In the genomic region with DNA sequence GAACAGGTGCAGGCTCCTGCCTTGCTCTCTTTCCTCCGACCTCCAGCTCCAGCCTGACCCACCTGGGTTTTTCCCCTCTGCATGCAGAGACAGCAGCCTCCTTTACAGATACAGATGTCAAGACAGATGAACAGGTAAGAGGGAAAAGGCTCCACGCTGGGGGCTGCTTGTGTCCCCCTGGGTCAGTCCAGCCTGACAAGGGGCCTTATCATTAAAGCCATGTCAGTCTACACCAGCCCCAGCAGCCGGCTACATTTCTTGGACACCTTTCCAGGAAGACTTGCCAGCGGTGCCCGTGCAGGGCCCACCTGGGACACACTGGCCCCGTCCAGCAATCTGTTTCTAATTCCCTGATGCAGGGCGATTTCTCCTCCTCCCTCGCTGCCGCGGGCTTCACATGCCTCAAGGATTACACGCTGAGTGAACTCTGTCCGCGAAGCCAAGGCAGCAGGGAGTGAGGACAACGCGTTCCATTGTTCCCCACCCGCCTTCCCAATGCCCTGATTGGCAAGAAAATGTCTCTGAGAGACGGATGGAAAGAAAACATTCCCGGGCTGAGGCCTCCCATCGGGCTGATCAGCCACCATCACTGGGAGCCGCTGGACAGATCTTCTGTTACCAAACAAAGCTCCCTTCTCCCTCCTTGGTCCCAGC, we compare ENCODE assay signal across 12 cellular contexts.
DNase-seq lines count a peak whose midpoint lies in the region; ATAC-seq and TF ChIP-seq lines count a peak whose summit lies in the region.
"Had no signal": no experiment of that assay in that cellular context is flagged by ENCODE, and none has a peak within 500 bp of the region (broad histone marks: within the 10 kb centered on the region; RNA-seq: fewer than 3 reads in every experiment).

No MANE protein-coding gene starts in this region.

- H3K27me3 ChIP-seq in H7 (ENCODE audit: control insufficient read depth, insufficient read depth, low read length) (no peaks in the 10 kb centered on the region), mammary epithelial cell (ENCODE audit: insufficient read depth, low read length) (no peaks in the 10 kb centered on the region), esophagus squamous epithelium (peaks cover 0 to 60% (median 0%) of the 10 kb centered on the region in 4 donors)
- H3K27me3 ChIP-seq: Peyer's patch had no signal

- H3K79me2 ChIP-seq in mammary epithelial cell (ENCODE audit: insufficient read depth, low read length), result no peaks in the 10 kb centered on the region

- CTCF ChIA-PET in mammary epithelial cell (lab: Charles Lee; ENCODE audit: low non-redundant PET), result no interaction called here

- BruUV-seq in mammary epithelial cell (replicated peaks; lab: Mats Ljungman, UMichigan), result no TSS peak

- 11% methylated on average over 19 of the region's 20 CpGs for WGBS in mammary epithelial cell (ENCODE audit: low coverage, missing lambda C conversion rate)
- WGBS in esophagus squamous epithelium, 2 donors, result 17 to 48% methylated on average over 4 to 20 of the region's 20 CpGs

- H3K4me2 ChIP-seq in mammary epithelial cell (ENCODE audit: insufficient read depth, low read depth, low read length), result no peak overlapping the region

- H3K36me3 ChIP-seq in H7 (replicated peaks; ENCODE audit: control insufficient read depth, insufficient read depth, low read length) (no peaks in the 10 kb centered on the region), mammary epithelial cell (ENCODE audit: insufficient read depth, low read length) (no peaks in the 10 kb centered on the region), esophagus squamous epithelium (no peaks in the 10 kb centered on the region)
- H3K36me3 ChIP-seq: Peyer's patch had no signal

- H3K4me3 ChIP-seq in H7 (ENCODE audit: insufficient read depth, low read depth, low read length), result no peak overlapping the region
- no peak overlapping the region for H3K4me3 ChIP-seq in mammary epithelial cell (replicated peaks in 1 of 3; ENCODE audit: insufficient read depth in 1 of 3, low read depth in 2 of 3, low read length in 3 of 3)
- H3K4me3 ChIP-seq in skeletal muscle cell (ENCODE audit: low read depth, low read length), result no peak overlapping the region
- no peak overlapping the region for H3K4me3 ChIP-seq in esophagus squamous epithelium
- H3K4me3 ChIP-seq: Peyer's patch had no signal

- in situ Hi-C loops in mammary epithelial cell (cut with MboI; ENCODE audit: low sequenced_read_pairs in 2 of 2), result no loop called here

- TF ChIP-seq CTCF in mammary epithelial cell (conservative IDR thresholded peaks at IDR 0.05 in 1 of 2, IDR thresholded peaks at IDR 0.05 in 1 of 2; ENCODE audit: extremely low read depth in 1 of 2, insufficient read depth in 1 of 2, low read depth in 1 of 2, low read length in 2 of 2), result no peak
- no peak for TF ChIP-seq CTCF in esophagus squamous epithelium (IDR thresholded peaks at IDR 0.05)

- H3K27ac ChIP-seq in mammary epithelial cell (ENCODE audit: insufficient read depth, low read depth, low read length), result no peak overlapping the region
- H3K27ac ChIP-seq in esophagus squamous epithelium, result peak overlapping the region in 2 of 4 donors; percentile 33 to 49
- H3K27ac ChIP-seq: Peyer's patch had no signal

- H3K9me3 ChIP-seq in mammary epithelial cell (replicated peaks; ENCODE audit: insufficient read depth, low read length) (peaks cover 3% of the 10 kb centered on the region), esophagus squamous epithelium (no peaks in the 10 kb centered on the region)

- TF ChIP-seq POLR2A in esophagus squamous epithelium (IDR thresholded peaks at IDR 0.05), result no peak

- intact Hi-C loops in mammary epithelial cell (cut with micrococcal nuclease) (no loop called here), esophagus squamous epithelium (cut with DNase I) (no loop called here)

- peak overlapping the region; percentile 63 for H2AFZ ChIP-seq in mammary epithelial cell (ENCODE audit: low read depth, low read length)

- no peaks in the 10 kb centered on the region for H4K20me1 ChIP-seq in mammary epithelial cell (ENCODE audit: insufficient read depth, low read length)

- H3K9ac ChIP-seq in mammary epithelial cell (ENCODE audit: insufficient read depth, low read length), result no peak overlapping the region

- dilution Hi-C loops in mammary epithelial cell (cut with HindIII; ENCODE audit: low sequenced_read_pairs), result no loop called here

- DNase-seq in H7, result peak; percentile 33
- peak; percentile 64 for DNase-seq in mammary epithelial cell
- DNase-seq in inferior parietal cortex (ENCODE audit: extremely low spot score), result peak; percentile 27
- peak; percentile 47 for DNase-seq in skeletal muscle cell (ENCODE audit: low read depth)
- no peak for DNase-seq in esophagus squamous epithelium (lab: John Stamatoyannopoulos, UW)
- no peak for DNase-seq in T-helper 2 cell
- DNase-seq in stimulated activated CD8-positive, alpha-beta memory T cell treated with anti-CD3 and anti-CD28 coated beads, Interleukin-4, amount 100 ng/mL, for 48 hours, result no peak
- DNase-seq: activated CD4-positive, alpha-beta T cell treated with anti-CD3 and anti-CD28 coated beads, Interleukin-2, amount 10 ng/mL, durations not matched to agents 24 days and 14 days; DMS79 treated with DMSO at 0.1 percent for 48 hours; NCI-H1930; Peyer's patch had no signal

- H3K4me1 ChIP-seq in mammary epithelial cell (ENCODE audit: insufficient read depth, low read length), result peaks cover 7% of the 10 kb centered on the region
- H3K4me1 ChIP-seq in esophagus squamous epithelium, result peaks cover 0 to 3% (median under 1%) of the 10 kb centered on the region in 3 donors
- H3K4me1 ChIP-seq: Peyer's patch had no signal

- no peak for ATAC-seq in HG03378 (IDR thresholded peaks at IDR 0.05; ENCODE audit: unreplicated experiment)

Comparison
In these comparisons a context has a peak if more than half of its experiments do, and no peak if none do; other contexts are left out.
1. DNase-seq: peak in H7 (single experiment), mammary epithelial cell (single experiment), inferior parietal cortex (single experiment) and skeletal muscle cell (single experiment); none in esophagus squamous epithelium (single experiment), T-helper 2 cell (0 of 5) and stimulated activated CD8-positive, alpha-beta memory T cell treated with anti-CD3 and anti-CD28 coated beads, Interleukin-4, amount 100 ng/mL, for 48 hours (single experiment).